Comparison of ENCODE assay signal across 25 cellular contexts in the genomic region with DNA sequence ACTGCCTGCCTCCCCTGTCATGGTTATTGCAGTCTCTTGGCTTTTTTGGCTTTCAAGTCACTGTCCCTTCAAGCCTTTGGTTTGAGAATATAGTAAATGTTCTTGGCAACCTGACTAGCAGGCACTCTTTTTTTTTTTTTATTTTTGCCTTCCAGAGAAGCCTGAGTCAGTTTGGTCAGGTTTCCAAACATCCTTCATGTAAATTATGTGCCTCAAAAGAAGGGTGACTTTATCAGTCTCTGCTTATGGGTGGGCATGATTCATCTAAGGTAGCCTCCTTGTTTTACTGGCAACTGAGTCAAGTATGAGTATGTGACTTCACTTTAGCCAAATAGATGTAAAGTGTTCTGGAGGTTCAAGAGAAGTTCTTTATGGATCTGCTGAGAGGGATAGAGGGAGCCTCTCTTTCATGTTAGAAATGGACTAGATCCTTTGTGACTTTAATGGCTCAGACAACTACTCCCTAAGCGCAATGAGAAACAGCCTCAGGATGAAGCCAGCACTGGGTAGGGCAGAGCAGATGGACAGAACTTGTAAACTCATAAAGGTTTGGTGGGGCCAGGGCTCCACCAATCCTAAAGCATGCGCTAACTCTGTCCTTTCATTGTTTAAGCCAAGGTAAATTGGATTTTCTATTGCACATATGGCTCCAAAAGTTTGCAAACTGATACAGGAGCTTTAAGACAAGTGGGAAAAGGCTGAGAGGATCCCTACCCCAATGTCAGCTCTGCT.
"Had no signal": no experiment of that assay in that cellular context is flagged by ENCODE, and none has a peak within 500 bp of the region (broad histone marks: within the 10 kb centered on the region; RNA-seq: fewer than 3 reads in every experiment).

No MANE protein-coding gene starts in this region.

- DNase-seq: activated B cell treated with CpG ODN at 0.5 μM for 24 hours; activated CD4-positive, alpha-beta T cell treated with anti-CD3 and anti-CD28 coated beads for 36 hours; activated CD4-positive, alpha-beta T cell treated with anti-CD3 and anti-CD28 coated beads, Interleukin-2, amount 50 U/mL, for 48 hours; activated naive CD4-positive, alpha-beta T cell treated with Interleukin-2 at 50 U/mL for 16 hours; activated naive CD8-positive, alpha-beta T cell treated with anti-CD3 and anti-CD28 coated beads for 36 hours; activated T-cell treated with anti-CD3 and anti-CD28 coated beads, Interleukin-2, amount 50 U/mL, for 48 hours; amniotic stem cell; body of pancreas; cortex of kidney; foreskin melanocyte; glutamatergic neuron; immature natural killer cell; left lung; natural killer cell; ovary; right cardiac atrium; stimulated activated CD4-positive, alpha-beta T cell treated with anti-CD3 and anti-CD28 coated beads, Interleukin-12 subunit alpha, Interleukin-12 subunit beta, amount 100 ng/mL, for 4 hours; stimulated activated CD4-positive, alpha-beta T cell treated with anti-CD3 and anti-CD28 coated beads, Interleukin-4, amount 100 ng/mL, for 4 hours; substantia nigra; T1000; thyroid gland; upper lobe of right lung had no signal

- H3K4me1 ChIP-seq: body of pancreas, thyroid gland had no signal

- H3K9me3 ChIP-seq: body of pancreas, left lung, ovary, thyroid gland, upper lobe of right lung had no signal

- H3K36me3 ChIP-seq: cardiac muscle cell, left lung, ovary, thyroid gland, upper lobe of right lung had no signal

- H3K4me3 ChIP-seq: body of pancreas, cardiac muscle cell, hepatocyte, left lung, lung, ovary, thyroid gland, upper lobe of right lung had no signal

- H3K27ac ChIP-seq: body of pancreas, cardiac muscle cell, hepatocyte, left lung, ovary, thyroid gland, upper lobe of right lung had no signal

- H3K27me3 ChIP-seq: body of pancreas, cardiac muscle cell, hepatocyte, left lung, ovary, thyroid gland, upper lobe of right lung had no signal

- ATAC-seq: activated CD4-positive, alpha-beta T cell treated with anti-CD3 and anti-CD28 coated beads for 36 hours; body of pancreas; left lung; natural killer cell; upper lobe of right lung had no signal
